In genomic region chr17:29076722-29077121, GRCh38 we compare ENCODE assay signal across 17 cellular contexts. TPM values are rescaled to one million over a fixed set of nuclear protein-coding genes. Genes with fewer than 3 reads are reported as not detected.
DNase-seq lines count a peak whose midpoint lies in the region; ATAC-seq and TF ChIP-seq lines count a peak whose summit lies in the region.
"Had no signal": no experiment of that assay in that cellular context is flagged by ENCODE, and none has a peak within 500 bp of the region (broad histone marks: within the 10 kb centered on the region; RNA-seq: fewer than 3 reads in every experiment).

No MANE protein-coding gene starts in this region.

- H3K9me3 ChIP-seq in HUES64 (ENCODE audit: insufficient read depth, low read depth, low read length) (no peaks in the 10 kb centered on the region), iPS-20b (ENCODE audit: insufficient read depth, low read depth, low read length) (no peaks in the 10 kb centered on the region)
- H3K9me3 ChIP-seq: pancreas, testis had no signal

- no peak overlapping the region for H3K27ac ChIP-seq in HUES64 (ENCODE audit: low read depth, low read length)
- no peak overlapping the region for H3K27ac ChIP-seq in iPS-20b (ENCODE audit: low read length)
- H3K27ac ChIP-seq: brain microvascular endothelial cell, pancreas, testis had no signal

- H3K27me3 ChIP-seq in HUES64 (ENCODE audit: insufficient read depth, low read length) (no peaks in the 10 kb centered on the region), iPS-20b (ENCODE audit: insufficient read depth, low read length) (no peaks in the 10 kb centered on the region)
- H3K27me3 ChIP-seq: pancreas, testis had no signal

- no peaks in the 10 kb centered on the region for H3K9me3 Mint-ChIP-seq in endothelial cell (ENCODE audit: unreplicated experiment)
- H3K9me3 Mint-ChIP-seq: activated naive CD4-positive, alpha-beta T cell treated with anti-CD3 and anti-CD28 coated beads, Interleukin-2, amount 10 ng/mL, durations not matched to agents 7 days and 5 days; dendritic cell treated with granulocyte-macrophage colony-stimulating factor and Interleukin-4, amounts not matched to agents 40 ng/mL and 50 ng/mL, for 4 days had no signal

- ATAC-seq in sciatic nerve, result peak; percentile 57
- ATAC-seq: pancreas had no signal

- peaks cover 3% of the 10 kb centered on the region for H3K4me1 Mint-ChIP-seq in endothelial cell (ENCODE audit: unreplicated experiment)
- H3K4me1 Mint-ChIP-seq: activated naive CD4-positive, alpha-beta T cell treated with anti-CD3 and anti-CD28 coated beads, Interleukin-2, amount 10 ng/mL, durations not matched to agents 7 days and 5 days had no signal

- TF ChIP-seq CTCF in endothelial cell (IDR thresholded peaks at IDR 0.05; ENCODE audit: unreplicated experiment), result no peak

- peaks cover 24% of the 10 kb centered on the region for H3K36me3 Mint-ChIP-seq in endothelial cell (ENCODE audit: low read depth, unreplicated experiment)

- H3K36me3 ChIP-seq in HUES64 (ENCODE audit: insufficient read depth, low read length) (peaks cover 8% of the 10 kb centered on the region; the same call in 1 of the 2 replicates), iPS-20b (ENCODE audit: insufficient read depth, low read depth, low read length) (peaks cover 16% of the 10 kb centered on the region; the same call in 1 of the 2 replicates)
- H3K36me3 ChIP-seq: brain microvascular endothelial cell had no signal

- DNase-seq in anterior cingulate cortex (lab: John Stamatoyannopoulos, UW) (peak in 46 of 58 donors; percentile 9 to 80 (median 47)), sciatic nerve (ENCODE audit: low spot score) (no peak), endothelial cell (ENCODE audit: low spot score) (no peak), GDM1 (lab: John Stamatoyannopoulos, UW) (no peak), UCSD-AML1 (lab: John Stamatoyannopoulos, UW; ENCODE audit: unreplicated experiment) (no peak)
- DNase-seq: activated CD4-positive, alpha-beta T cell treated with anti-CD3 and anti-CD28 coated beads for 48 hours; activated CD8-positive, alpha-beta memory T cell treated with anti-CD3 and anti-CD28 coated beads, Interleukin-2, amount 50 U/mL, for 4 hours; activated naive CD4-positive, alpha-beta T cell treated with anti-CD3 and anti-CD28 coated beads, Interleukin-2, amount 10 ng/mL, durations not matched to agents 7 days and 5 days; brain microvascular endothelial cell; GF-D8; NCI-H2081; pancreas; stimulated activated CD4-positive, alpha-beta T cell treated with anti-CD3 and anti-CD28 coated beads, Interleukin-4, amount 100 ng/mL, for 4 hours; testis had no signal

- H3K27me3 Mint-ChIP-seq in endothelial cell (ENCODE audit: unreplicated experiment), result peaks cover 17% of the 10 kb centered on the region
- H3K27me3 Mint-ChIP-seq: activated naive CD4-positive, alpha-beta T cell treated with anti-CD3 and anti-CD28 coated beads, Interleukin-2, amount 10 ng/mL, durations not matched to agents 7 days and 5 days; dendritic cell treated with granulocyte-macrophage colony-stimulating factor and Interleukin-4, amounts not matched to agents 40 ng/mL and 50 ng/mL, for 4 days had no signal

- H3K27ac Mint-ChIP-seq in endothelial cell (ENCODE audit: unreplicated experiment), result no peak overlapping the region
- H3K27ac Mint-ChIP-seq: activated naive CD4-positive, alpha-beta T cell treated with anti-CD3 and anti-CD28 coated beads, Interleukin-2, amount 10 ng/mL, durations not matched to agents 7 days and 5 days had no signal

- no peak overlapping the region for H3K4me3 ChIP-seq in HUES64 (ENCODE audit: low read length)
- H3K4me3 ChIP-seq in iPS-20b (ENCODE audit: low read length), result no peak overlapping the region
- H3K4me3 ChIP-seq: pancreas, testis had no signal

- WGBS in HUES64, result 73% methylated on average over 7 of the region's 7 CpGs

- intact Hi-C loops in sciatic nerve (cut with DNase I), result no loop called here

- peaks cover 27% of the 10 kb centered on the region for H3K4me1 ChIP-seq in HUES64 (ENCODE audit: insufficient read depth, low read length)
- H3K4me1 ChIP-seq in iPS-20b (ENCODE audit: insufficient read depth, low read length), result peaks cover 21% of the 10 kb centered on the region
- H3K4me1 ChIP-seq: pancreas, testis had no signal

- 0 out of 2 replicates have a peak overlapping the region, but pooled peaks have one; percentile 22 for H3K9ac ChIP-seq in HUES64 (ENCODE audit: low read depth, low read length)
- H3K9ac ChIP-seq in iPS-20b (ENCODE audit: low read depth, low read length), result peak overlapping the region; percentile 37; the same call in 1 of the 2 replicates

- H3K4me3 Mint-ChIP-seq in endothelial cell (ENCODE audit: unreplicated experiment), result no peak overlapping the region
- H3K4me3 Mint-ChIP-seq: activated naive CD4-positive, alpha-beta T cell treated with anti-CD3 and anti-CD28 coated beads, Interleukin-2, amount 10 ng/mL, durations not matched to agents 7 days and 5 days; dendritic cell treated with granulocyte-macrophage colony-stimulating factor and Interleukin-4, amounts not matched to agents 40 ng/mL and 50 ng/mL, for 4 days had no signal

RNA-seq across cellular contexts. Expression of gene PIPOX, which starts 33.8 kb away (rescaled TPM):
- 21.1 TPM for polyA plus RNA-seq in HUES64 (2013, experiment 1 of 2)
- polyA plus RNA-seq in HUES64 (2013, experiment 2 of 2), result 21.7 TPM
- 1.5 TPM for total RNA-seq in sciatic nerve
- 3.3 TPM for total RNA-seq in endothelial cell (ENCODE audit: unreplicated experiment)

Comparison
In these comparisons a context has a peak if more than half of its experiments do, and no peak if none do; other contexts are left out.
1. DNase-seq: peak in anterior cingulate cortex (46 of 58); none in sciatic nerve (single experiment), endothelial cell (single experiment), GDM1 (single experiment) and UCSD-AML1 (single experiment).